Comparison of ENCODE assay signal across 20 cellular contexts in genomic region chr9:131774636-131775035, GRCh38.
"Had no signal": no experiment of that assay in that cellular context is flagged by ENCODE, and none has a peak within 500 bp of the region (broad histone marks: within the 10 kb centered on the region; RNA-seq: fewer than 3 reads in every experiment).

No MANE protein-coding gene starts in this region.

- H3K4me1 ChIP-seq: left lung, lower lobe of right lung, right atrium auricular region, right lobe of liver, stomach, testis, thyroid gland, transverse colon, upper lobe of left lung, vagina had no signal

- FAIRE-seq: keratinocyte had no signal

- H3K27me3 ChIP-seq: ovary, right atrium auricular region, right lobe of liver, testis, thyroid gland, upper lobe of left lung, vagina had no signal

- H3K9me3 ChIP-seq: left lung, lower lobe of right lung, neutrophil, ovary, right lobe of liver, stomach, testis, thyroid gland, transverse colon, upper lobe of left lung, vagina had no signal

- DNase-seq: left lung; lower lobe of right lung; occipital lobe; stimulated activated CD4-positive, alpha-beta T cell treated with anti-CD3 and anti-CD28 coated beads, Interleukin-1b, Interleukin-23, amount 100 ng/mL, for 48 hours; stimulated activated CD4-positive, alpha-beta T cell treated with anti-CD3 and anti-CD28 coated beads, Interleukin-4, amount 100 ng/mL, for 4 hours; stimulated activated naive B cell treated with anti-CD40 and anti-IgM and Interleukin-4, amounts not matched to agents 10 μg/mL and 1 μg/mL and 100 μg/mL, for 72 hours; upper lobe of left lung had no signal

- H3K36me3 ChIP-seq: left lung, lower lobe of right lung, neutrophil, ovary, right atrium auricular region, right lobe of liver, stomach, thyroid gland, transverse colon, upper lobe of left lung, vagina had no signal

- H3K4me2 ChIP-seq: smooth muscle cell had no signal

- H3K27ac ChIP-seq: left lung, lower lobe of right lung, neutrophil, ovary, right atrium auricular region, right lobe of liver, stomach, testis, thyroid gland, transverse colon, upper lobe of left lung, vagina had no signal

- H3K4me3 ChIP-seq: left lung, lower lobe of right lung, ovary, right atrium auricular region, right lobe of liver, smooth muscle cell, stomach, testis, thyroid gland, transverse colon, upper lobe of left lung, vagina had no signal

- ATAC-seq: naive thymus-derived CD8-positive, alpha-beta T cell; stimulated activated naive B cell treated with anti-CD40 and anti-IgM and Interleukin-4, amounts not matched to agents 10 μg/mL and 1 μg/mL and 100 μg/mL, for 72 hours; stimulated activated naive CD8-positive, alpha-beta T cell treated with anti-CD3 and anti-CD28 coated beads, Interleukin-15, Interleukin-2, amounts not matched to agents 100 U/mL and 50 U/mL, for 24 hours had no signal
